1 cellular context compared by ENCODE assay signal in the genomic region with DNA sequence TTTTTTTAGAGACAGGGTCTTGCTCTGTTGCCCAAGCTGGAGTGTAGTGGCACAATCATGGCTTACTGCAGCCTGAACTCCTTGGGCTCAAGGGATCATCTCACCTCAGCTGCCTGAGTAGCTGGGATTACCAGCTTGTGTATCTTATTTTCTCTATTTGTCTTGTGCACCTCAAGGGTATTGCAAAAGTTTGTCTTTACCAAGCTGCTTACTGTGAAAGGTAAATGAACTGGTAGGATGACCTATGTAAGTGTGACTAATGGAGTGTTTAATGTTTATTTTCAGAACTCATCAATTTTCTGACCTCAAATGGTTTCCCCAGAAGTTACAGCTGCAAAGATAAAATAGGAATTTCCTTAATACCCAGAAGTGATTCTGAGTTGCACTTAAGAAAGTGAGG.
TF ChIP-seq lines count a peak whose summit lies in the region.

No MANE protein-coding gene starts in this region.

TF ChIP-seq in HepG2, 621 proteins besides CTCF, POLR2A, EP300 and RAD21 (continued from another document and continues in another):
- 0 out of 2 replicates have a peak, but pooled peaks have one; percentile 27 for TF ChIP-seq ZNF564 (CRISPR knock-in tag; IDR thresholded peaks at IDR 0.05)
- no peak for TF ChIP-seq GABPA (IDR thresholded peaks at IDR 0.05; ENCODE audit: low read depth, low read length)
- peak; percentile 12; the same call in 1 of the 2 replicates for TF ChIP-seq GABPA (CRISPR knock-in tag; IDR thresholded peaks at IDR 0.05; ENCODE audit: low read depth)
- no peak for TF ChIP-seq ZNF614 (CRISPR knock-in tag; IDR thresholded peaks at IDR 0.05; ENCODE audit: borderline replicate concordance)
- no peak for TF ChIP-seq EED (CRISPR knock-in tag; IDR thresholded peaks at IDR 0.05)
- TF ChIP-seq, protein P1, sequence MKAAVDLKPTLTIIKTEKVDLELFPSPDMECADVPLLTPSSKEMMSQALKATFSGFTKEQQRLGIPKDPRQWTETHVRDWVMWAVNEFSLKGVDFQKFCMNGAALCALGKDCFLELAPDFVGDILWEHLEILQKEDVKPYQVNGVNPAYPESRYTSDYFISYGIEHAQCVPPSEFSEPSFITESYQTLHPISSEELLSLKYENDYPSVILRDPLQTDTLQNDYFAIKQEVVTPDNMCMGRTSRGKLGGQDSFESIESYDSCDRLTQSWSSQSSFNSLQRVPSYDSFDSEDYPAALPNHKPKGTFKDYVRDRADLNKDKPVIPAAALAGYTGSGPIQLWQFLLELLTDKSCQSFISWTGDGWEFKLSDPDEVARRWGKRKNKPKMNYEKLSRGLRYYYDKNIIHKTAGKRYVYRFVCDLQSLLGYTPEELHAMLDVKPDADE (CRISPR knock-in tag; IDR thresholded peaks at IDR 0.05), result no peak
- TF ChIP-seq, protein P2, sequence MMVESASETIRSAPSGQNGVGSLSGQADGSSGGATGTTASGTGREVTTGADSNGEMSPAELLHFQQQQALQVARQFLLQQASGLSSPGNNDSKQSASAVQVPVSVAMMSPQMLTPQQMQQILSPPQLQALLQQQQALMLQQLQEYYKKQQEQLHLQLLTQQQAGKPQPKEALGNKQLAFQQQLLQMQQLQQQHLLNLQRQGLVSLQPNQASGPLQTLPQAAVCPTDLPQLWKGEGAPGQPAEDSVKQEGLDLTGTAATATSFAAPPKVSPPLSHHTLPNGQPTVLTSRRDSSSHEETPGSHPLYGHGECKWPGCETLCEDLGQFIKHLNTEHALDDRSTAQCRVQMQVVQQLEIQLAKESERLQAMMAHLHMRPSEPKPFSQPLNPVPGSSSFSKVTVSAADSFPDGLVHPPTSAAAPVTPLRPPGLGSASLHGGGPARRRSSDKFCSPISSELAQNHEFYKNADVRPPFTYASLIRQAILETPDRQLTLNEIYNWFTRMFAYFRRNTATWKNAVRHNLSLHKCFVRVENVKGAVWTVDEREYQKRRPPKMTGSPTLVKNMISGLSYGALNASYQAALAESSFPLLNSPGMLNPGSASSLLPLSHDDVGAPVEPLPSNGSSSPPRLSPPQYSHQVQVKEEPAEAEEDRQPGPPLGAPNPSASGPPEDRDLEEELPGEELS (CRISPR knock-in tag; IDR thresholded peaks at IDR 0.05), result peak; percentile 92
- no peak for TF ChIP-seq ZNF496 (CRISPR knock-in tag; IDR thresholded peaks at IDR 0.05; ENCODE audit: insufficient replicate concordance)
- TF ChIP-seq, protein P3, sequence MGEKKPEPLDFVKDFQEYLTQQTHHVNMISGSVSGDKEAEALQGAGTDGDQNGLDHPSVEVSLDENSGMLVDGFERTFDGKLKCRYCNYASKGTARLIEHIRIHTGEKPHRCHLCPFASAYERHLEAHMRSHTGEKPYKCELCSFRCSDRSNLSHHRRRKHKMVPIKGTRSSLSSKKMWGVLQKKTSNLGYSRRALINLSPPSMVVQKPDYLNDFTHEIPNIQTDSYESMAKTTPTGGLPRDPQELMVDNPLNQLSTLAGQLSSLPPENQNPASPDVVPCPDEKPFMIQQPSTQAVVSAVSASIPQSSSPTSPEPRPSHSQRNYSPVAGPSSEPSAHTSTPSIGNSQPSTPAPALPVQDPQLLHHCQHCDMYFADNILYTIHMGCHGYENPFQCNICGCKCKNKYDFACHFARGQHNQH (CRISPR knock-in tag; IDR thresholded peaks at IDR 0.05), result peak; percentile 58; the same call in 1 of the 2 replicates
- TF ChIP-seq, protein P4, sequence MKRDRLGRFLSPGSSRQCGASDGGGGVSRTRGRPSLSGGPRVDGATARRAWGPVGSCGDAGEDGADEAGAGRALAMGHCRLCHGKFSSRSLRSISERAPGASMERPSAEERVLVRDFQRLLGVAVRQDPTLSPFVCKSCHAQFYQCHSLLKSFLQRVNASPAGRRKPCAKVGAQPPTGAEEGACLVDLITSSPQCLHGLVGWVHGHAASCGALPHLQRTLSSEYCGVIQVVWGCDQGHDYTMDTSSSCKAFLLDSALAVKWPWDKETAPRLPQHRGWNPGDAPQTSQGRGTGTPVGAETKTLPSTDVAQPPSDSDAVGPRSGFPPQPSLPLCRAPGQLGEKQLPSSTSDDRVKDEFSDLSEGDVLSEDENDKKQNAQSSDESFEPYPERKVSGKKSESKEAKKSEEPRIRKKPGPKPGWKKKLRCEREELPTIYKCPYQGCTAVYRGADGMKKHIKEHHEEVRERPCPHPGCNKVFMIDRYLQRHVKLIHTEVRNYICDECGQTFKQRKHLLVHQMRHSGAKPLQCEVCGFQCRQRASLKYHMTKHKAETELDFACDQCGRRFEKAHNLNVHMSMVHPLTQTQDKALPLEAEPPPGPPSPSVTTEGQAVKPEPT (CRISPR knock-in tag; IDR thresholded peaks at IDR 0.05; ENCODE audit: low read depth), result no peak
- TF ChIP-seq KDM3A (CRISPR knock-in tag; IDR thresholded peaks at IDR 0.05; ENCODE audit: low read depth), result no peak
- TF ChIP-seq SP5 (CRISPR knock-in tag; IDR thresholded peaks at IDR 0.05; ENCODE audit: borderline replicate concordance, low read depth), result peak; percentile 62; the same call in 1 of the 2 replicates
- TF ChIP-seq, protein P5, sequence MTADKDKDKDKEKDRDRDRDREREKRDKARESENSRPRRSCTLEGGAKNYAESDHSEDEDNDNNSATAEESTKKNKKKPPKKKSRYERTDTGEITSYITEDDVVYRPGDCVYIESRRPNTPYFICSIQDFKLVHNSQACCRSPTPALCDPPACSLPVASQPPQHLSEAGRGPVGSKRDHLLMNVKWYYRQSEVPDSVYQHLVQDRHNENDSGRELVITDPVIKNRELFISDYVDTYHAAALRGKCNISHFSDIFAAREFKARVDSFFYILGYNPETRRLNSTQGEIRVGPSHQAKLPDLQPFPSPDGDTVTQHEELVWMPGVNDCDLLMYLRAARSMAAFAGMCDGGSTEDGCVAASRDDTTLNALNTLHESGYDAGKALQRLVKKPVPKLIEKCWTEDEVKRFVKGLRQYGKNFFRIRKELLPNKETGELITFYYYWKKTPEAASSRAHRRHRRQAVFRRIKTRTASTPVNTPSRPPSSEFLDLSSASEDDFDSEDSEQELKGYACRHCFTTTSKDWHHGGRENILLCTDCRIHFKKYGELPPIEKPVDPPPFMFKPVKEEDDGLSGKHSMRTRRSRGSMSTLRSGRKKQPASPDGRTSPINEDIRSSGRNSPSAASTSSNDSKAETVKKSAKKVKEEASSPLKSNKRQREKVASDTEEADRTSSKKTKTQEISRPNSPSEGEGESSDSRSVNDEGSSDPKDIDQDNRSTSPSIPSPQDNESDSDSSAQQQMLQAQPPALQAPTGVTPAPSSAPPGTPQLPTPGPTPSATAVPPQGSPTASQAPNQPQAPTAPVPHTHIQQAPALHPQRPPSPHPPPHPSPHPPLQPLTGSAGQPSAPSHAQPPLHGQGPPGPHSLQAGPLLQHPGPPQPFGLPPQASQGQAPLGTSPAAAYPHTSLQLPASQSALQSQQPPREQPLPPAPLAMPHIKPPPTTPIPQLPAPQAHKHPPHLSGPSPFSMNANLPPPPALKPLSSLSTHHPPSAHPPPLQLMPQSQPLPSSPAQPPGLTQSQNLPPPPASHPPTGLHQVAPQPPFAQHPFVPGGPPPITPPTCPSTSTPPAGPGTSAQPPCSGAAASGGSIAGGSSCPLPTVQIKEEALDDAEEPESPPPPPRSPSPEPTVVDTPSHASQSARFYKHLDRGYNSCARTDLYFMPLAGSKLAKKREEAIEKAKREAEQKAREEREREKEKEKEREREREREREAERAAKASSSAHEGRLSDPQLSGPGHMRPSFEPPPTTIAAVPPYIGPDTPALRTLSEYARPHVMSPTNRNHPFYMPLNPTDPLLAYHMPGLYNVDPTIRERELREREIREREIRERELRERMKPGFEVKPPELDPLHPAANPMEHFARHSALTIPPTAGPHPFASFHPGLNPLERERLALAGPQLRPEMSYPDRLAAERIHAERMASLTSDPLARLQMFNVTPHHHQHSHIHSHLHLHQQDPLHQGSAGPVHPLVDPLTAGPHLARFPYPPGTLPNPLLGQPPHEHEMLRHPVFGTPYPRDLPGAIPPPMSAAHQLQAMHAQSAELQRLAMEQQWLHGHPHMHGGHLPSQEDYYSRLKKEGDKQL (CRISPR knock-in tag; IDR thresholded peaks at IDR 0.05; ENCODE audit: low read depth), result peak; percentile 96
- TF ChIP-seq, protein P6, sequence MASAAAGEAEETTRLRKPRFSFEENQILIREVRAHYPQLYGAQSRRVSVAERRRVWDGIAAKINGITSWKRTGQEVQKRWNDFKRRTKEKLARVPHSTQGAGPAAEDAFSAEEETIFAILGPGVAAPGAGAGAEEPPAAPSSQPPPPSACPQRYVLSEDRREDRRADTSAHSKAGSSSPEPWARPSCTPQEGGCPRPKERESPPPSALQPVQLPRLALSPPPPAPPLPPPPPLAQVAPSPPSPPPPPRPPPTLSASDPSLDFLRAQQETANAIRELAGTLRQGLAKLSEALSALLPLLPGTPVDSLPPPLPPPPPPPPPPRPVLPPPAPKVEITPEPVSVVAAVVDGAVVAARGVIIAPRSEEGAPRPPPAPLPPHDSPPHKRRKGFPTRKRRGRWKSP (CRISPR knock-in tag; IDR thresholded peaks at IDR 0.05), result no peak
- peak; percentile 71; the same call in 1 of the 2 replicates for TF ChIP-seq KDM4B (CRISPR knock-in tag; IDR thresholded peaks at IDR 0.05)
- TF ChIP-seq, protein P7, sequence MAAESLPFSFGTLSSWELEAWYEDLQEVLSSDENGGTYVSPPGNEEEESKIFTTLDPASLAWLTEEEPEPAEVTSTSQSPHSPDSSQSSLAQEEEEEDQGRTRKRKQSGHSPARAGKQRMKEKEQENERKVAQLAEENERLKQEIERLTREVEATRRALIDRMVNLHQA (CRISPR knock-in tag; IDR thresholded peaks at IDR 0.05), result no peak
- TF ChIP-seq, protein P8, sequence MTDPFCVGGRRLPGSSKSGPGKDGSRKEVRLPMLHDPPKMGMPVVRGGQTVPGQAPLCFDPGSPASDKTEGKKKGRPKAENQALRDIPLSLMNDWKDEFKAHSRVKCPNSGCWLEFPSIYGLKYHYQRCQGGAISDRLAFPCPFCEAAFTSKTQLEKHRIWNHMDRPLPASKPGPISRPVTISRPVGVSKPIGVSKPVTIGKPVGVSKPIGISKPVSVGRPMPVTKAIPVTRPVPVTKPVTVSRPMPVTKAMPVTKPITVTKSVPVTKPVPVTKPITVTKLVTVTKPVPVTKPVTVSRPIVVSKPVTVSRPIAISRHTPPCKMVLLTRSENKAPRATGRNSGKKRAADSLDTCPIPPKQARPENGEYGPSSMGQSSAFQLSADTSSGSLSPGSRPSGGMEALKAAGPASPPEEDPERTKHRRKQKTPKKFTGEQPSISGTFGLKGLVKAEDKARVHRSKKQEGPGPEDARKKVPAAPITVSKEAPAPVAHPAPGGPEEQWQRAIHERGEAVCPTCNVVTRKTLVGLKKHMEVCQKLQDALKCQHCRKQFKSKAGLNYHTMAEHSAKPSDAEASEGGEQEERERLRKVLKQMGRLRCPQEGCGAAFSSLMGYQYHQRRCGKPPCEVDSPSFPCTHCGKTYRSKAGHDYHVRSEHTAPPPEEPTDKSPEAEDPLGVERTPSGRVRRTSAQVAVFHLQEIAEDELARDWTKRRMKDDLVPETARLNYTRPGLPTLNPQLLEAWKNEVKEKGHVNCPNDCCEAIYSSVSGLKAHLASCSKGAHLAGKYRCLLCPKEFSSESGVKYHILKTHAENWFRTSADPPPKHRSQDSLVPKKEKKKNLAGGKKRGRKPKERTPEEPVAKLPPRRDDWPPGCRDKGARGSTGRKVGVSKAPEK (CRISPR knock-in tag; IDR thresholded peaks at IDR 0.05; ENCODE audit: borderline replicate concordance), result peak; percentile 51; the same call in 1 of the 2 replicates
- TF ChIP-seq ZNF12 (CRISPR knock-in tag; IDR thresholded peaks at IDR 0.05), result no peak
- no peak for TF ChIP-seq AHR (CRISPR knock-in tag; IDR thresholded peaks at IDR 0.05)
- peak; percentile 76 for TF ChIP-seq IRF2 (CRISPR knock-in tag; IDR thresholded peaks at IDR 0.05)
- TF ChIP-seq, protein P9, sequence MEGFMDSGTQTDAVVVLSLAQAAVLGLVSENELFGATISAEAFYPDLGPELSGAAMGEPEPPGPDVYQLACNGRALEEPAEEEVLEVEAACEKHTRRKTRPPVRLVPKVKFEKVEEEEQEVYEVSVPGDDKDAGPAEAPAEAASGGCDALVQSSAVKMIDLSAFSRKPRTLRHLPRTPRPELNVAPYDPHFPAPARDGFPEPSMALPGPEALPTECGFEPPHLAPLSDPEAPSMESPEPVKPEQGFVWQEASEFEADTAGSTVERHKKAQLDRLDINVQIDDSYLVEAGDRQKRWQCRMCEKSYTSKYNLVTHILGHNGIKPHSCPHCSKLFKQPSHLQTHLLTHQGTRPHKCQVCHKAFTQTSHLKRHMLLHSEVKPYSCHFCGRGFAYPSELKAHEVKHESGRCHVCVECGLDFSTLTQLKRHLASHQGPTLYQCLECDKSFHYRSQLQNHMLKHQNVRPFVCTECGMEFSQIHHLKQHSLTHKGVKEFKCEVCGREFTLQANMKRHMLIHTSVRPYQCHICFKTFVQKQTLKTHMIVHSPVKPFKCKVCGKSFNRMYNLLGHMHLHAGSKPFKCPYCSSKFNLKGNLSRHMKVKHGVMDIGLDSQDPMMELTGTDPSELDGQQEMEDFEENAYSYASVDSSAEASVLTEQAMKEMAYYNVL (CRISPR knock-in tag; IDR thresholded peaks at IDR 0.05; ENCODE audit: borderline replicate concordance), result 0 out of 2 replicates have a peak, but pooled peaks have one; percentile 37
- TF ChIP-seq, protein P10, sequence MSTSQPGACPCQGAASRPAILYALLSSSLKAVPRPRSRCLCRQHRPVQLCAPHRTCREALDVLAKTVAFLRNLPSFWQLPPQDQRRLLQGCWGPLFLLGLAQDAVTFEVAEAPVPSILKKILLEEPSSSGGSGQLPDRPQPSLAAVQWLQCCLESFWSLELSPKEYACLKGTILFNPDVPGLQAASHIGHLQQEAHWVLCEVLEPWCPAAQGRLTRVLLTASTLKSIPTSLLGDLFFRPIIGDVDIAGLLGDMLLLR (CRISPR knock-in tag; IDR thresholded peaks at IDR 0.05), result no peak
- peak; percentile 74; the same call in 1 of the 2 replicates for TF ChIP-seq MIXL1 (CRISPR knock-in tag; IDR thresholded peaks at IDR 0.05)
- TF ChIP-seq, protein P11, sequence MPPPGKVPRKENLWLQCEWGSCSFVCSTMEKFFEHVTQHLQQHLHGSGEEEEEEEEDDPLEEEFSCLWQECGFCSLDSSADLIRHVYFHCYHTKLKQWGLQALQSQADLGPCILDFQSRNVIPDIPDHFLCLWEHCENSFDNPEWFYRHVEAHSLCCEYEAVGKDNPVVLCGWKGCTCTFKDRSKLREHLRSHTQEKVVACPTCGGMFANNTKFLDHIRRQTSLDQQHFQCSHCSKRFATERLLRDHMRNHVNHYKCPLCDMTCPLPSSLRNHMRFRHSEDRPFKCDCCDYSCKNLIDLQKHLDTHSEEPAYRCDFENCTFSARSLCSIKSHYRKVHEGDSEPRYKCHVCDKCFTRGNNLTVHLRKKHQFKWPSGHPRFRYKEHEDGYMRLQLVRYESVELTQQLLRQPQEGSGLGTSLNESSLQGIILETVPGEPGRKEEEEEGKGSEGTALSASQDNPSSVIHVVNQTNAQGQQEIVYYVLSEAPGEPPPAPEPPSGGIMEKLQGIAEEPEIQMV (CRISPR knock-in tag; IDR thresholded peaks at IDR 0.05; ENCODE audit: low read depth), result no peak
- TF ChIP-seq ZNF264 (CRISPR knock-in tag; IDR thresholded peaks at IDR 0.05), result peak; percentile 35; the same call in 1 of the 2 replicates
- TF ChIP-seq SOX5 (CRISPR knock-in tag; IDR thresholded peaks at IDR 0.05; ENCODE audit: borderline replicate concordance), result peak; percentile 87
- peak; percentile 78 for TF ChIP-seq CEBPB (IDR thresholded peaks at IDR 0.05; ENCODE audit: borderline replicate concordance, low read depth, low read length)
- 0 out of 2 replicates have a peak, but pooled peaks have one; percentile 55 for TF ChIP-seq HOXA5 (CRISPR knock-in tag; IDR thresholded peaks at IDR 0.05)
- TF ChIP-seq MED8 (CRISPR knock-in tag; IDR thresholded peaks at IDR 0.05; ENCODE audit: insufficient replicate concordance), result peak; percentile 45
- TF ChIP-seq ATF7 (IDR thresholded peaks at IDR 0.05), result no peak
- no peak for TF ChIP-seq ATF7 (CRISPR knock-in tag; IDR thresholded peaks at IDR 0.05)
